ENCODE assay signal across 12 cellular contexts in the genomic region with DNA sequence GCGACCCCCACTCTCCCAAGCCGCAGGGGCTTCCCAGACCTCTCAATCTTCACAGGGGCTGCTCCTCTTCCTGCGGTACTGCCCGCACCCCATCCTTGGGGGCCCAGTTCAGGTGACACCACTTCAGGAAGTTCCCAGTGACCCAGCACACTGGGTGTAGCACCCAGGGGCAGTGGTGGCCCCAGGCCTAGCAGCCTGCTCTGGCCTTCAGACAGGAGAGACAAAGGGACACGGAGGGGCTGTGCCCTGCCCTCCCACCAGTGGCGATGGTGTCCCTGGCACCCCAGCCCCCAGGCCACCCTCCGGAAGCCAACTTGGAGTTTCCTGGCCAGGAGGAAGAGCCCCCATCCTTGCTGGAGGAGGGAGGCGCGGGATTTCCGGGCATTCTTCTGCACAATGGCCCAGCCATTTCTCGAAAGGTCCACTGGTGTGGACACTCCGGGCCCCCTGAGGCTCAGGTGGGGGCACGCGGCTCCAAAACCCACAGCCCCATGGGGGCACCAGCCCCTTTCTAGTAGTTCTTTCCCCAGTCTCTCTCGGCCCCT. TPM values are rescaled to one million over a fixed set of nuclear protein-coding genes. Genes with fewer than 3 reads are reported as not detected.
A peak's percentile ranks its signal among the peaks of the same experiment; 100 is the strongest.
DNase-seq lines count a peak whose midpoint lies in the region; ATAC-seq and TF ChIP-seq lines count a peak whose summit lies in the region.
"Had no signal": no experiment of that assay in that cellular context is flagged by ENCODE, and none has a peak within 500 bp of the region (broad histone marks: within the 10 kb centered on the region; RNA-seq: fewer than 3 reads in every experiment).

No MANE protein-coding gene starts in this region.

- H3K4me3 ChIP-seq in iPS-18c (ENCODE audit: insufficient read depth, low read depth, low read length) (peak overlapping the region; percentile 59; the same call in 1 of the 2 replicates), skin epidermis (peak overlapping the region in 2 of 7 experiments; percentile 8 to 32)
- H3K4me3 ChIP-seq: ovary had no signal

- no peaks in the 10 kb centered on the region for H3K4me1 ChIP-seq in H9 (ENCODE audit: insufficient read depth, low read length)

- no CpG with 5 or more reads among the region's 15 CpGs for WGBS in H9 (ENCODE audit: extremely low coverage, insufficient read length, low lambda C conversion rate)

- H3K9me3 ChIP-seq in H9 (ENCODE audit: control insufficient read depth, low read depth, low read length), result no peaks in the 10 kb centered on the region
- no peaks in the 10 kb centered on the region for H3K9me3 ChIP-seq in iPS-18c (ENCODE audit: control insufficient read depth, insufficient read depth, low read length)
- H3K9me3 ChIP-seq: ovary had no signal

- H3K4me2 ChIP-seq in H9 (ENCODE audit: insufficient read depth, insufficient read length, low read length), result no peak overlapping the region

- no peak overlapping the region for H2BK12ac ChIP-seq in H9 (ENCODE audit: insufficient read length, low read depth, low read length)

- H3K9ac ChIP-seq in H9 (ENCODE audit: extremely low read depth, insufficient read length, low read length), result no peak overlapping the region

- no peak overlapping the region for H2AK5ac ChIP-seq in H9 (ENCODE audit: insufficient read length, low read length)

- peaks cover 4% of the 10 kb centered on the region; the same call in 1 of the 2 replicates for H3K27me3 ChIP-seq in H9 (ENCODE audit: insufficient read depth, low read length)
- H3K27me3 ChIP-seq: ovary had no signal

- H3K56ac ChIP-seq in H9 (ENCODE audit: insufficient read length, low read depth, low read length), result no peak overlapping the region

- no peaks in the 10 kb centered on the region for H3K79me1 ChIP-seq in H9 (ENCODE audit: insufficient read depth, low read depth, low read length, poor library complexity, severe bottlenecking)

- no peak overlapping the region for H4K5ac ChIP-seq in H9 (ENCODE audit: insufficient read length, low read depth, low read length)

- no peaks in the 10 kb centered on the region for H3K79me2 ChIP-seq in H9 (ENCODE audit: insufficient read depth, low read length)

- no peak overlapping the region for H3K27ac Mint-ChIP-seq in H9
- no peak overlapping the region for H3K27ac Mint-ChIP-seq in activated naive CD8-positive, alpha-beta T cell treated with anti-CD3 and anti-CD28 coated beads, Interleukin-2, amount 50 U/mL, for 24 hours
- no peak overlapping the region for H3K27ac Mint-ChIP-seq in activated T-helper 2 cell treated with anti-CD3 and anti-CD28 coated beads, Interferon-gamma antibody, Interleukin-2, Interleukin-4, amounts not matched to agents 10 μg/mL and 5 μg/mL and 100 μg/mL, durations not matched to agents 14 hours and 24 hours and 36 hours
- H3K27ac Mint-ChIP-seq: CD4-positive, CD25-positive, alpha-beta regulatory T cell had no signal

- no peak overlapping the region for H3K4ac ChIP-seq in H9 (ENCODE audit: low read depth, low read length)

- ATAC-seq in activated naive CD8-positive, alpha-beta T cell treated with anti-CD3 and anti-CD28 coated beads, Interleukin-2, amount 50 U/mL, for 24 hours, result no peak

- TF ChIP-seq CTCF in H9 (conservative IDR thresholded peaks at IDR 0.05), result no peak

- no peaks in the 10 kb centered on the region for H3K9me3 Mint-ChIP-seq in H9
- no peaks in the 10 kb centered on the region for H3K9me3 Mint-ChIP-seq in activated naive CD8-positive, alpha-beta T cell treated with anti-CD3 and anti-CD28 coated beads, Interleukin-2, amount 50 U/mL, for 24 hours
- H3K9me3 Mint-ChIP-seq in activated T-helper 2 cell treated with anti-CD3 and anti-CD28 coated beads, Interferon-gamma antibody, Interleukin-2, Interleukin-4, amounts not matched to agents 10 μg/mL and 5 μg/mL and 100 μg/mL, durations not matched to agents 14 hours and 24 hours and 36 hours, result no peaks in the 10 kb centered on the region
- H3K9me3 Mint-ChIP-seq: CD4-positive, CD25-positive, alpha-beta regulatory T cell had no signal

- no peak overlapping the region for H2BK15ac ChIP-seq in H9 (ENCODE audit: low read depth, low read length)

- no peak overlapping the region for H3K27ac ChIP-seq in H9 (ENCODE audit: insufficient read length, low read depth, low read length)
- H3K27ac ChIP-seq in skin epidermis, result peak overlapping the region in 14 of 21 experiments; percentile 7 to 86 (median 58)

- H4K20me1 ChIP-seq in H9 (ENCODE audit: control insufficient read depth, insufficient read depth, insufficient read length), result no peaks in the 10 kb centered on the region

- no peak overlapping the region for H4K91ac ChIP-seq in H9 (ENCODE audit: insufficient read length, low read depth, low read length)

- no peak overlapping the region for H3K18ac ChIP-seq in H9 (ENCODE audit: insufficient read length, low read depth, low read length)

- no peak overlapping the region for H2BK20ac ChIP-seq in H9 (ENCODE audit: low read depth, low read length, poor library complexity, severe bottlenecking)

- peaks cover 14% of the 10 kb centered on the region for H3K23me2 ChIP-seq in H9 (ENCODE audit: insufficient read length, low read depth, low read length, poor library complexity, severe bottlenecking)

- intact Hi-C loops in activated T-helper 2 cell treated with anti-CD3 and anti-CD28 coated beads, Interferon-gamma antibody, Interleukin-2, Interleukin-4, amounts not matched to agents 10 μg/mL and 5 μg/mL and 100 μg/mL, durations not matched to agents 14 hours and 24 hours and 36 hours (cut with micrococcal nuclease), result loop anchor here (10.0 kb wide), 1 partner anchor 110 kb away; no protein-coding TSS in a partner anchor

- peaks cover 0 to 15% (median 8%) of the 10 kb centered on the region in 3 experiments; a peak in 3 of 7 replicates for H3K36me3 Mint-ChIP-seq in H9 (ENCODE audit: insufficient read depth in 1 of 3, low read depth in 3 of 3)
- peaks cover 4% of the 10 kb centered on the region for H3K36me3 Mint-ChIP-seq in activated naive CD8-positive, alpha-beta T cell treated with anti-CD3 and anti-CD28 coated beads, Interleukin-2, amount 50 U/mL, for 24 hours (ENCODE audit: low read depth)
- H3K36me3 Mint-ChIP-seq in activated T-helper 2 cell treated with anti-CD3 and anti-CD28 coated beads, Interferon-gamma antibody, Interleukin-2, Interleukin-4, amounts not matched to agents 10 μg/mL and 5 μg/mL and 100 μg/mL, durations not matched to agents 14 hours and 24 hours and 36 hours (ENCODE audit: low read depth), result peaks cover 3% of the 10 kb centered on the region
- H3K36me3 Mint-ChIP-seq: CD4-positive, CD25-positive, alpha-beta regulatory T cell had no signal

- H3K4me1 Mint-ChIP-seq in H9, result peaks cover 8 to 13% of the 10 kb centered on the region in 2 experiments; a peak in 3 of 4 replicates
- H3K4me1 Mint-ChIP-seq in activated naive CD8-positive, alpha-beta T cell treated with anti-CD3 and anti-CD28 coated beads, Interleukin-2, amount 50 U/mL, for 24 hours, result peaks cover 10% of the 10 kb centered on the region
- H3K4me1 Mint-ChIP-seq in activated T-helper 2 cell treated with anti-CD3 and anti-CD28 coated beads, Interferon-gamma antibody, Interleukin-2, Interleukin-4, amounts not matched to agents 10 μg/mL and 5 μg/mL and 100 μg/mL, durations not matched to agents 14 hours and 24 hours and 36 hours (ENCODE audit: low read depth), result peaks cover 5% of the 10 kb centered on the region

- no peak overlapping the region for H2AFZ ChIP-seq in H9 (ENCODE audit: low read length)

- DNase-seq in H9, result no peak
- DNase-seq in activated naive CD8-positive, alpha-beta T cell treated with anti-CD3 and anti-CD28 coated beads, Interleukin-2, amount 50 U/mL, for 24 hours, result no peak
- no peak for DNase-seq in activated T-helper 2 cell treated with anti-CD3 and anti-CD28 coated beads, Interferon-gamma antibody, Interleukin-2, Interleukin-4, amounts not matched to agents 10 μg/mL and 5 μg/mL and 100 μg/mL, durations not matched to agents 14 hours and 24 hours and 36 hours (ENCODE audit: low spot score)
- no peak for DNase-seq in NCI-H187 (lab: John Stamatoyannopoulos, UW)
- no peak for DNase-seq in NCI-H1105 treated with DMSO at 0.1 percent for 48 hours (lab: John Stamatoyannopoulos, UW)
- DNase-seq in NCI-H1048 (lab: John Stamatoyannopoulos, UW), result no peak
- DNase-seq: CD4-positive, CD25-positive, alpha-beta regulatory T cell; effector memory CD4-positive, alpha-beta T cell; NCI-H146; ovary had no signal

- H3K27me3 Mint-ChIP-seq in H9 (ENCODE audit: low read depth), result peaks cover 71% of the 10 kb centered on the region
- H3K27me3 Mint-ChIP-seq in activated naive CD8-positive, alpha-beta T cell treated with anti-CD3 and anti-CD28 coated beads, Interleukin-2, amount 50 U/mL, for 24 hours, result peaks cover 32% of the 10 kb centered on the region
- peaks cover 12% of the 10 kb centered on the region for H3K27me3 Mint-ChIP-seq in activated T-helper 2 cell treated with anti-CD3 and anti-CD28 coated beads, Interferon-gamma antibody, Interleukin-2, Interleukin-4, amounts not matched to agents 10 μg/mL and 5 μg/mL and 100 μg/mL, durations not matched to agents 14 hours and 24 hours and 36 hours (ENCODE audit: low read depth)

- H2BK5ac ChIP-seq in H9 (ENCODE audit: insufficient read length, low read length), result no peak overlapping the region

- no peak overlapping the region for H3K23ac ChIP-seq in H9 (ENCODE audit: insufficient read length, low read depth, low read length)

- no peak overlapping the region for H4K8ac ChIP-seq in H9 (replicated peaks; ENCODE audit: insufficient read length, low read depth, low read length)

- no peak overlapping the region for H2BK120ac ChIP-seq in H9 (ENCODE audit: low read depth, low read length, poor library complexity, severe bottlenecking)

- no peak overlapping the region for H3T11ph ChIP-seq in H9 (ENCODE audit: low read length)

- peak overlapping the region; percentile 67 to 78 for H3K4me3 Mint-ChIP-seq in H9
- H3K4me3 Mint-ChIP-seq in activated naive CD8-positive, alpha-beta T cell treated with anti-CD3 and anti-CD28 coated beads, Interleukin-2, amount 50 U/mL, for 24 hours, result peak overlapping the region; percentile 30
- H3K4me3 Mint-ChIP-seq in activated T-helper 2 cell treated with anti-CD3 and anti-CD28 coated beads, Interferon-gamma antibody, Interleukin-2, Interleukin-4, amounts not matched to agents 10 μg/mL and 5 μg/mL and 100 μg/mL, durations not matched to agents 14 hours and 24 hours and 36 hours (ENCODE audit: low read depth), result no peak overlapping the region

- H3K14ac ChIP-seq in H9 (ENCODE audit: insufficient read depth, low read length), result no peak overlapping the region

RNA-seq across cellular contexts. Expression of a gene that starts 1.0 kb away (rescaled TPM):
- total RNA-seq in H9 (2021), result 0.26 and 0.44 TPM in 2 replicates
- total RNA-seq in activated T-helper 2 cell treated with anti-CD3 and anti-CD28 coated beads, Interferon-gamma antibody, Interleukin-2, Interleukin-4, amounts not matched to agents 10 μg/mL and 5 μg/mL and 100 μg/mL, durations not matched to agents 14 hours and 24 hours and 36 hours, result 1.2 and 1.5 TPM in 2 replicates

RNA-seq across cellular contexts. Expression of a gene that starts 45.5 kb away (rescaled TPM):
- 32.7 and 35.7 TPM in 2 replicates for total RNA-seq in H9 (2021)
- total RNA-seq in activated T-helper 2 cell treated with anti-CD3 and anti-CD28 coated beads, Interferon-gamma antibody, Interleukin-2, Interleukin-4, amounts not matched to agents 10 μg/mL and 5 μg/mL and 100 μg/mL, durations not matched to agents 14 hours and 24 hours and 36 hours, result 101 and 108 TPM in 2 replicates

RNA-seq across cellular contexts. Expression of a gene that starts 46.2 kb away (rescaled TPM):
- 74.4 and 76.0 TPM in 2 replicates for total RNA-seq in H9 (2021)
- 103 and 110 TPM in 2 replicates for total RNA-seq in activated T-helper 2 cell treated with anti-CD3 and anti-CD28 coated beads, Interferon-gamma antibody, Interleukin-2, Interleukin-4, amounts not matched to agents 10 μg/mL and 5 μg/mL and 100 μg/mL, durations not matched to agents 14 hours and 24 hours and 36 hours
